ENCODE assay signal across 8 cellular contexts in genomic region chr2:64252579-64252978, GRCh38.
DNase-seq lines count a peak whose midpoint lies in the region; ATAC-seq, FAIRE-seq and TF ChIP-seq lines count a peak whose summit lies in the region.
"Not testable (repeated sequence)": the region's sequence is repeated elsewhere in the genome, so short reads cannot be mapped to it uniquely, and the experiment has no call there.

No MANE protein-coding gene starts in this region.

- not testable (repeated sequence) for H3K27ac ChIP-seq in H9 (ENCODE audit: insufficient read length, low read depth, low read length)
- H3K27ac ChIP-seq in K562 (ENCODE audit: extremely low read depth, low read depth, low read length) (peak overlapping the region; percentile 55; the same call in 2 of the 3 replicates), iPS-20b (ENCODE audit: low read length) (peak overlapping the region; percentile 60)

- not testable (repeated sequence) for H2BK15ac ChIP-seq in H9 (ENCODE audit: low read depth, low read length)

- H3K36me3 Mint-ChIP-seq in H9 (ENCODE audit: insufficient read depth in 1 of 3, low read depth in 3 of 3), result peaks cover 24 to 50% (median 37%) of the 10 kb centered on the region in 3 experiments
- H3K36me3 Mint-ChIP-seq in nephron progenitor cell (ENCODE audit: low read depth), result not testable (repeated sequence)

- not testable (repeated sequence) for TF ChIP-seq POLR2A in K562 (conservative IDR thresholded peaks at IDR 0.05); erythroblast (IDR thresholded peaks at IDR 0.05; ENCODE audit: low read length)

- not testable (repeated sequence) for H3K27me3 Mint-ChIP-seq in H9 (ENCODE audit: low read depth)
- H3K27me3 Mint-ChIP-seq in nephron progenitor cell (ENCODE audit: low read depth, poor library complexity), result peaks cover 64% of the 10 kb centered on the region

- not testable (repeated sequence) for H3K4me1 ChIP-seq in H9 (ENCODE audit: insufficient read depth, low read length); K562 (replicated peaks in 1 of 2; ENCODE audit: control insufficient read depth in 2 of 2, insufficient read depth in 2 of 2, low read length in 2 of 2)
- peaks cover 18% of the 10 kb centered on the region for H3K4me1 ChIP-seq in iPS-20b (ENCODE audit: insufficient read depth, low read length)

- POLR2A ChIA-PET in K562 (lab: Yijun Ruan, JAX), result not testable (repeated sequence)

- no CpG with 5 or more reads among the region's 7 CpGs for WGBS in H9 (ENCODE audit: extremely low coverage, insufficient read length, low lambda C conversion rate)
- 1% methylated on average over 6 of the region's 7 CpGs for WGBS in K562 (ENCODE audit: insufficient coverage, low coverage, missing lambda C conversion rate)

- not testable (repeated sequence) for H3K9me3 Mint-ChIP-seq in H9
- H3K9me3 Mint-ChIP-seq in nephron progenitor cell, result peaks cover 18% of the 10 kb centered on the region

- H3K4me3 Mint-ChIP-seq in H9, result peak overlapping the region; percentile 90 to 99
- H3K4me3 Mint-ChIP-seq in nephron progenitor cell, result peak overlapping the region; percentile 35

- H3K79me2 ChIP-seq in H9 (ENCODE audit: insufficient read depth, low read length), result peaks cover 12% of the 10 kb centered on the region; the same call in 1 of the 2 replicates
- not testable (repeated sequence) for H3K79me2 ChIP-seq in K562 (ENCODE audit: control insufficient read depth, insufficient read depth, low read length)

- not testable (repeated sequence) for H3K4ac ChIP-seq in H9 (ENCODE audit: low read depth, low read length)

- H2BK120ac ChIP-seq in H9 (ENCODE audit: low read depth, low read length, poor library complexity, severe bottlenecking), result not testable (repeated sequence)

- H3K14ac ChIP-seq in H9 (ENCODE audit: insufficient read depth, low read length), result not testable (repeated sequence)

- in situ Hi-C loops in K562 (cut with MboI), result not testable (repeated sequence)

- H3K4me3 ChIP-seq in K562, result peak overlapping the region; percentile 21; the same call in 1 of the 2 replicates
- H3K4me3 ChIP-seq in iPS-11a (ENCODE audit: low read depth, low read length), result peak overlapping the region; percentile 54
- H3K4me3 ChIP-seq in iPS-20b (ENCODE audit: low read length), result peak overlapping the region; percentile 76

- not testable (repeated sequence) for H4K5ac ChIP-seq in H9 (ENCODE audit: insufficient read length, low read depth, low read length)

- TF ChIP-seq CTCF in H9 (conservative IDR thresholded peaks at IDR 0.05); K562 (IDR thresholded peaks at IDR 0.05 in 2 of 3, conservative IDR thresholded peaks at IDR 0.05 in 1 of 3; ENCODE audit: insufficient read depth in 2 of 3, low read depth in 1 of 3, low read length in 3 of 3); nephron progenitor cell (IDR thresholded peaks at IDR 0.05): not testable (repeated sequence)

- peak; percentile 57; the same call in 1 of the 2 replicates for TF ChIP-seq EP300 in K562 (IDR thresholded peaks at IDR 0.05; ENCODE audit: low read length)

- H2AK5ac ChIP-seq in H9 (ENCODE audit: insufficient read length, low read length), result not testable (repeated sequence)

- H3K4me1 Mint-ChIP-seq in H9 (peaks cover 68 to 77% of the 10 kb centered on the region in 2 experiments), nephron progenitor cell (peaks cover 40% of the 10 kb centered on the region)

- H3K27ac Mint-ChIP-seq in H9, result peak overlapping the region; percentile 96 to 98 (median 98)
- not testable (repeated sequence) for H3K27ac Mint-ChIP-seq in nephron progenitor cell

- not testable (repeated sequence) for H3K79me1 ChIP-seq in H9 (ENCODE audit: insufficient read depth, low read depth, low read length, poor library complexity, severe bottlenecking)

- not testable (repeated sequence) for H3K18ac ChIP-seq in H9 (ENCODE audit: insufficient read length, low read depth, low read length)

- intact Hi-C loops in K562 (cut with micrococcal nuclease), result not testable (repeated sequence)

- not testable (repeated sequence) for H4K8ac ChIP-seq in H9 (replicated peaks; ENCODE audit: insufficient read length, low read depth, low read length)

- not testable (repeated sequence) for H4K20me1 ChIP-seq in H9 (ENCODE audit: control insufficient read depth, insufficient read depth, insufficient read length); K562 (replicated peaks; ENCODE audit: control insufficient read depth, insufficient read depth, low read length)

- H3K36me3 ChIP-seq in K562 (ENCODE audit: control insufficient read depth, insufficient read depth, low read length), result not testable (repeated sequence)
- peaks cover 13% of the 10 kb centered on the region for H3K36me3 ChIP-seq in iPS-20b (ENCODE audit: insufficient read depth, low read depth, low read length)

- ATAC-seq in K562, result not testable (repeated sequence)

- peak overlapping the region; percentile 74 for H3K9ac ChIP-seq in H9 (ENCODE audit: extremely low read depth, insufficient read length, low read length)
- H3K9ac ChIP-seq in K562 (ENCODE audit: insufficient read depth in 1 of 2, low read depth in 2 of 2, low read length in 2 of 2), result peak overlapping the region in 1 of 2 experiments; percentile 46; a peak in 1 of 4 replicates
- H3K9ac ChIP-seq in iPS-20b (ENCODE audit: low read depth, low read length), result peak overlapping the region; percentile 91

- TF ChIP-seq RAD21 in K562 (CRISPR knock-in tag; conservative IDR thresholded peaks at IDR 0.05 in 1 of 2, IDR thresholded peaks at IDR 0.05 in 1 of 2), result not testable (repeated sequence)

- not testable (repeated sequence) for H3K9me1 ChIP-seq in K562 (ENCODE audit: control insufficient read depth, insufficient read depth, low read length)

- H3K27me3 ChIP-seq in H9 (ENCODE audit: insufficient read depth, low read length); K562 (ENCODE audit: control insufficient read depth in 2 of 2, insufficient read depth in 2 of 2, low read length in 2 of 2); iPS-20b (ENCODE audit: insufficient read depth, low read length): not testable (repeated sequence)

- not testable (repeated sequence) for H2BK12ac ChIP-seq in H9 (ENCODE audit: insufficient read length, low read depth, low read length)

- not testable (repeated sequence) for H2BK5ac ChIP-seq in H9 (ENCODE audit: insufficient read length, low read length)

- BruUV-seq in K562 (replicated peaks; lab: Mats Ljungman, UMichigan), result not testable (repeated sequence)

- not testable (repeated sequence) for H3K9me3 ChIP-seq in H9 (ENCODE audit: control insufficient read depth, low read depth, low read length); K562 (replicated peaks; ENCODE audit: control insufficient read depth, insufficient read depth, low read depth, low read length); iPS-20b (ENCODE audit: insufficient read depth, low read depth, low read length)

- CTCF ChIA-PET in K562 (lab: Yijun Ruan, JAX; ENCODE audit: low intra/inter-chr PET ratio), result not testable (repeated sequence)

- H2BK20ac ChIP-seq in H9 (ENCODE audit: low read depth, low read length, poor library complexity, severe bottlenecking), result not testable (repeated sequence)

- H3K23ac ChIP-seq in H9 (ENCODE audit: insufficient read length, low read depth, low read length), result not testable (repeated sequence)

- not testable (repeated sequence) for H3T11ph ChIP-seq in H9 (ENCODE audit: low read length)

- not testable (repeated sequence) for H3K56ac ChIP-seq in H9 (ENCODE audit: insufficient read length, low read depth, low read length)

- H4K91ac ChIP-seq in H9 (ENCODE audit: insufficient read length, low read depth, low read length), result not testable (repeated sequence)

- H3K4me2 ChIP-seq in H9 (ENCODE audit: insufficient read depth, insufficient read length, low read length), result peak overlapping the region; percentile 61
- peak overlapping the region; percentile 66 for H3K4me2 ChIP-seq in K562 (ENCODE audit: insufficient read depth, low read length)

- H3K23me2 ChIP-seq in H9 (ENCODE audit: insufficient read length, low read depth, low read length, poor library complexity, severe bottlenecking), result not testable (repeated sequence)

- not testable (repeated sequence) for H2AFZ ChIP-seq in H9 (ENCODE audit: low read length)
- H2AFZ ChIP-seq in K562 (ENCODE audit: low read depth, low read length), result 0 out of 2 replicates have a peak overlapping the region, but pooled peaks have one; percentile 40

- FAIRE-seq in K562 (lab: Jason Lieb, UNC), result not testable (repeated sequence)

- DNase-seq in ELF-1 (ENCODE audit: low read depth, low spot score) (peak; percentile 65), H9 (peak; percentile 69), NCI-H82 (lab: John Stamatoyannopoulos, UW) (peak; percentile 30), K562 (ENCODE audit: extremely low read depth in 1 of 4, low spot score in 3 of 4) (peak in 1 of 4 experiments; percentile 54), erythroblast (lab: John Stamatoyannopoulos, UW) (peak; percentile 55 to 61)
- not testable (repeated sequence) for DNase-seq in nephron progenitor cell

TF ChIP-seq in K562, 482 proteins besides CTCF, POLR2A, EP300 and RAD21 (continues in another document):
- TF ChIP-seq SOX6 (IDR thresholded peaks at IDR 0.05) (peak; percentile 54; the same call in 1 of the 2 replicates), ARID1B (IDR thresholded peaks at IDR 0.05) (peak; percentile 98), MTA2 (IDR thresholded peaks at IDR 0.05; ENCODE audit: low read depth) (peak; percentile 80), GATA2 (CRISPR knock-in tag; IDR thresholded peaks at IDR 0.05) (peak; percentile 59; the same call in 1 of the 2 replicates), C11orf30 (IDR thresholded peaks at IDR 0.05; ENCODE audit: low read depth) (peak; percentile 87), MAFG (tag; conservative IDR thresholded peaks at IDR 0.05) (peak; percentile 66), CREM (IDR thresholded peaks at IDR 0.05; ENCODE audit: low read depth) (peak; percentile 21; the same call in 1 of the 2 replicates), ZNF316 (IDR thresholded peaks at IDR 0.05) (peak; percentile 89), TEAD4 (IDR thresholded peaks at IDR 0.05; ENCODE audit: low read length) (peak; percentile 66)
- TF ChIP-seq, protein P1, sequence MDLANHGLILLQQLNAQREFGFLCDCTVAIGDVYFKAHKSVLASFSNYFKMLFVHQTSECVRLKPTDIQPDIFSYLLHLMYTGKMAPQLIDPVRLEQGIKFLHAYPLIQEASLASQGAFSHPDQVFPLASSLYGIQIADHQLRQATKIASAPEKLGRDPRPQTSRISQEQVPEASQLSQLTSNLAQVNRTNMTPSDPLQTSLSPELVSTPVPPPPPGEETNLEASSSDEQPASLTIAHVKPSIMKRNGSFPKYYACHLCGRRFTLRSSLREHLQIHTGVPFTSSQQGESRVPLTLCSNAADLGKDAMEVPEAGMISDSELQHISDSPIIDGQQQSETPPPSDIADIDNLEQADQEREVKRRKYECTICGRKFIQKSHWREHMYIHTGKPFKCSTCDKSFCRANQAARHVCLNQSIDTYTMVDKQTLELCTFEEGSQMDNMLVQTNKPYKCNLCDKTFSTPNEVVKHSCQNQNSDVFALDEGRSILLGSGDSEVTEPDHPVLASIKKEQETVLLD (IDR thresholded peaks at IDR 0.05), result peak; percentile 56; the same call in 1 of the 2 replicates
- TF ChIP-seq TEAD4 (CRISPR knock-in tag; IDR thresholded peaks at IDR 0.05; ENCODE audit: borderline replicate concordance), result not testable (repeated sequence)

Comparison
In these comparisons a context has a peak if more than half of its experiments do, and no peak if none do; other contexts are left out.
1. H3K4me3 ChIP-seq: peak in every context shown above with its lines; median percentile 76 in iPS-20b; 54 in iPS-11a; 21 in K562.